22 cellular contexts compared by ENCODE assay signal in the genomic region with DNA sequence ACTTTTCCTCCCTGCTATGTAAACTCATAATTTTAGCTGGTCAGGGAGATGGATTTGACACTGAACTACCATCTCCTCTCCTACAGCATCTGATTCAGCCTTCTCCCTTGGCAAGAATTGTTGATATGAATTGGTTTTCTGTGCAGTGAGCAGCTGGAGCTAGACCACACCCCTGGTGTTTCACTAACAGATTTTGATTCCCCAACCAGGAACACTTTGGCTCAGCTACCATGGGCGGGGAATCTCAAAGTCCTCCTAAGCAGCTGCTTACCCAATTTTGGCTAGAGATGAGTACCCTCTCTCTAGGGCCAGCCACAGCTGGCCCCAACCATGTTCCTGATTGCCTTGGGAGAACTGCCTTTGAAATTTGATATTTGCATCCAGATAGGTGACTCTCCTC. TPM values are rescaled to one million over a fixed set of nuclear protein-coding genes. Genes with fewer than 3 reads are reported as not detected.
"Had no signal": no experiment of that assay in that cellular context is flagged by ENCODE, and none has a peak within 500 bp of the region (broad histone marks: within the 10 kb centered on the region; RNA-seq: fewer than 3 reads in every experiment).

No MANE protein-coding gene starts in this region.

RNA-seq across cellular contexts. Expression of gene GLYATL1B, which starts 48.7 kb away (rescaled TPM):
- total RNA-seq: cerebellum, endodermal cell, esophagus mucosa, fibroblast of lung, heart right ventricle, kidney epithelial cell, left cardiac atrium, lower leg skin, lung microvascular endothelial cell, natural killer cell, occipital lobe, ovary, psoas muscle, renal cortical epithelial cell, right cardiac atrium, suprapubic skin, transverse colon, upper lobe of right lung, uterus had no signal
- polyA plus RNA-seq: fibroblast of lung, heart right ventricle, neural cell, ovary, psoas muscle, right cardiac atrium, small intestine, thymus had no signal
